ENCODE assay signal across 9 cellular contexts in the genomic region with DNA sequence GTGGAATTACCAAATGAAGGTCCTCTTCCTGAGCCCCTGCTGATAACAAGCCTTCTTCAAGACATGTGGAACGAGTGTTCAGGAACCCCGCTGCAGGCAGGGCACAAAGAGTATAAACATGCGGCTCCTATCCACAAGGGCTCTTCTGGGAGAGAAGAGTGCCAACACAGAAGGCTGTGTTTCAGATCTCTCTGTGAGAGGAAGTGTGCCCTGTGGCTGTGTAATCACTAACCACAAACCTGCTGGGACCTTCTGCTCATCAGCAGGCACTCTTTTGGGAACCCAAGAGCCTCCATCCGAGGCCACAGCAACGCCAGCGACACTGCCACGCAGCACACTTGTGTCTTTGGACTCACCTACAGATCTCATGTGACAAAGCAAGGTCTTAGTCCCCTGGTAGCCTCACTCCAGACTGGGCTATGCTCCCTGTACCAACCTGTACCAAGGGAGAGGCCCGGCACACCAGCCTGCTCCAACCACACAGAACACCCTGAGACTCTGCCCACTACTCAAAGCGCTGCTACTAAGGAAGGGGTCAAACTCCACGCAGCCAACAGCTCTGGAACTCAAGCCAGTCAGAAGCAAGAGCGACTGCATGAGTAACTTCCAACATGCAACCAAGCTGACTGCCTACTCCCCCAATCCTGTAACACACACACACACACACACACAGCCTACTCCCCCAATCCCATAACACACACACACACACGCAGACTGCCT.
DNase-seq lines count a peak whose midpoint lies in the region; ATAC-seq lines count a peak whose summit lies in the region.
"Had no signal": no experiment of that assay in that cellular context is flagged by ENCODE, and none has a peak within 500 bp of the region (broad histone marks: within the 10 kb centered on the region; RNA-seq: fewer than 3 reads in every experiment).

No MANE protein-coding gene starts in this region.

- peak; percentile 42 to 71 for ATAC-seq in activated CD4-positive, CD25-positive, alpha-beta regulatory T cell treated with anti-CD3 and anti-CD28 coated beads, Interleukin-2, amount 50 U/mL, for 24 hours
- peak; percentile 83 for ATAC-seq in stimulated activated naive CD8-positive, alpha-beta T cell treated with anti-CD3 and anti-CD28 coated beads, Interleukin-15, Interleukin-2, amounts not matched to agents 100 U/mL and 50 U/mL, for 24 hours

- peaks cover 35% of the 10 kb centered on the region for H3K36me3 ChIP-seq in SK-N-MC (ENCODE audit: insufficient read depth, low read length)

- H3K9ac ChIP-seq in SK-N-MC (ENCODE audit: insufficient read length): no peak overlapping the region

- no peak for DNase-seq in activated CD4-positive, CD25-positive, alpha-beta regulatory T cell (lab: John Stamatoyannopoulos, UW)
- DNase-seq in SK-N-MC (ENCODE audit: low read depth, low spot score) (peak; percentile 32), glomerular visceral epithelial cell (ENCODE audit: extremely low spot score) (peak; percentile 38), DMS153 (lab: John Stamatoyannopoulos, UW) (no peak), NCI-H345 (lab: John Stamatoyannopoulos, UW) (no peak)
- peak; percentile 54 for DNase-seq in stimulated activated naive CD8-positive, alpha-beta T cell treated with anti-CD3 and anti-CD28 coated beads, Interleukin-15, Interleukin-2, amounts not matched to agents 100 U/mL and 50 U/mL, for 24 hours
- DNase-seq in activated CD8-positive, alpha-beta memory T cell treated with anti-CD3 and anti-CD28 coated beads for 24 hours: no peak
- DNase-seq: pancreas had no signal

- H3K4me3 ChIP-seq in SK-N-MC: peak overlapping the region; percentile 20; the same call in 1 of the 2 replicates
- H3K4me3 ChIP-seq: pancreas had no signal

- H3K9me3 ChIP-seq in SK-N-MC (ENCODE audit: low read depth, low read length): no peaks in the 10 kb centered on the region
- H3K9me3 ChIP-seq: pancreas had no signal

- peak overlapping the region; percentile 73 for H3K27ac ChIP-seq in SK-N-MC
- H3K27ac ChIP-seq: pancreas had no signal

Comparison
In these comparisons a context has a peak if more than half of its experiments do, and no peak if none do; other contexts are left out.
1. DNase-seq: peak in SK-N-MC (single experiment), glomerular visceral epithelial cell (single experiment) and stimulated activated naive CD8-positive, alpha-beta T cell treated with anti-CD3 and anti-CD28 coated beads, Interleukin-15, Interleukin-2, amounts not matched to agents 100 U/mL and 50 U/mL, for 24 hours (single experiment); none in activated CD4-positive, CD25-positive, alpha-beta regulatory T cell (0 of 4), DMS153 (single experiment), activated CD8-positive, alpha-beta memory T cell treated with anti-CD3 and anti-CD28 coated beads for 24 hours (single experiment) and NCI-H345 (single experiment).